ENCODE assay signal across 1 cellular context in genomic region chr15:69727257-69727924, GRCh38.
TF ChIP-seq lines count a peak whose summit lies in the region.

No MANE protein-coding gene starts in this region.

TF ChIP-seq in GM23338, 12 proteins besides CTCF, POLR2A, EP300 and RAD21 (continued from another document):
- TF ChIP-seq REST (IDR thresholded peaks at IDR 0.05; ENCODE audit: unreplicated experiment) (no peak), STAT1 (IDR thresholded peaks at IDR 0.05; ENCODE audit: unreplicated experiment) (no peak)
